ENCODE assay signal across 1 cellular context in genomic region chr10:100508691-100509150, GRCh38.
A peak's percentile ranks its signal among the peaks of the same experiment; 100 is the strongest.
TF ChIP-seq lines count a peak whose summit lies in the region.

No MANE protein-coding gene starts in this region.

TF ChIP-seq in HepG2, 621 proteins besides CTCF, POLR2A, EP300 and RAD21:
- TF ChIP-seq ZNF431 (CRISPR knock-in tag; IDR thresholded peaks at IDR 0.05; ENCODE audit: borderline replicate concordance, low read depth) (no peak), NONO (IDR thresholded peaks at IDR 0.05) (no peak), NONO (CRISPR knock-in tag; conservative IDR thresholded peaks at IDR 0.05) (no peak), SMC3 (IDR thresholded peaks at IDR 0.05; ENCODE audit: low read length) (peak; percentile 63; the same call in 1 of the 2 replicates), ZNF782 (CRISPR knock-in tag; IDR thresholded peaks at IDR 0.05; ENCODE audit: borderline replicate concordance) (no peak), NFYB (CRISPR knock-in tag; IDR thresholded peaks at IDR 0.05) (0 out of 2 replicates have a peak, but pooled peaks have one; percentile 40), KDM1A (CRISPR knock-in tag; IDR thresholded peaks at IDR 0.05) (no peak), MYPOP (CRISPR knock-in tag; IDR thresholded peaks at IDR 0.05) (no peak), SRY (CRISPR knock-in tag; IDR thresholded peaks at IDR 0.05) (no peak), ZNF781 (CRISPR knock-in tag; IDR thresholded peaks at IDR 0.05; ENCODE audit: borderline replicate concordance, not compliant biosample characterization) (no peak), MAZ (IDR thresholded peaks at IDR 0.05; ENCODE audit: borderline replicate concordance, low read depth, low read length) (no peak), MAZ (CRISPR knock-in tag; IDR thresholded peaks at IDR 0.05; ENCODE audit: low read depth) (no peak), STAG1 (CRISPR knock-in tag; IDR thresholded peaks at IDR 0.05) (peak; percentile 84), NR3C1 (CRISPR knock-in tag; IDR thresholded peaks at IDR 0.05) (no peak), NPAS2 (CRISPR knock-in tag; IDR thresholded peaks at IDR 0.05; ENCODE audit: borderline replicate concordance) (no peak), NFYC (CRISPR knock-in tag; IDR thresholded peaks at IDR 0.05) (peak; percentile 38; the same call in 1 of the 2 replicates), ZNF296 (CRISPR knock-in tag; conservative IDR thresholded peaks at IDR 0.05) (no peak), FOXC1 (CRISPR knock-in tag; IDR thresholded peaks at IDR 0.05; ENCODE audit: borderline replicate concordance) (no peak), SP2 (CRISPR knock-in tag; IDR thresholded peaks at IDR 0.05) (no peak), ATF7-NPFF (CRISPR knock-in tag; IDR thresholded peaks at IDR 0.05; ENCODE audit: low read depth) (no peak)
- TF ChIP-seq, protein P1, sequence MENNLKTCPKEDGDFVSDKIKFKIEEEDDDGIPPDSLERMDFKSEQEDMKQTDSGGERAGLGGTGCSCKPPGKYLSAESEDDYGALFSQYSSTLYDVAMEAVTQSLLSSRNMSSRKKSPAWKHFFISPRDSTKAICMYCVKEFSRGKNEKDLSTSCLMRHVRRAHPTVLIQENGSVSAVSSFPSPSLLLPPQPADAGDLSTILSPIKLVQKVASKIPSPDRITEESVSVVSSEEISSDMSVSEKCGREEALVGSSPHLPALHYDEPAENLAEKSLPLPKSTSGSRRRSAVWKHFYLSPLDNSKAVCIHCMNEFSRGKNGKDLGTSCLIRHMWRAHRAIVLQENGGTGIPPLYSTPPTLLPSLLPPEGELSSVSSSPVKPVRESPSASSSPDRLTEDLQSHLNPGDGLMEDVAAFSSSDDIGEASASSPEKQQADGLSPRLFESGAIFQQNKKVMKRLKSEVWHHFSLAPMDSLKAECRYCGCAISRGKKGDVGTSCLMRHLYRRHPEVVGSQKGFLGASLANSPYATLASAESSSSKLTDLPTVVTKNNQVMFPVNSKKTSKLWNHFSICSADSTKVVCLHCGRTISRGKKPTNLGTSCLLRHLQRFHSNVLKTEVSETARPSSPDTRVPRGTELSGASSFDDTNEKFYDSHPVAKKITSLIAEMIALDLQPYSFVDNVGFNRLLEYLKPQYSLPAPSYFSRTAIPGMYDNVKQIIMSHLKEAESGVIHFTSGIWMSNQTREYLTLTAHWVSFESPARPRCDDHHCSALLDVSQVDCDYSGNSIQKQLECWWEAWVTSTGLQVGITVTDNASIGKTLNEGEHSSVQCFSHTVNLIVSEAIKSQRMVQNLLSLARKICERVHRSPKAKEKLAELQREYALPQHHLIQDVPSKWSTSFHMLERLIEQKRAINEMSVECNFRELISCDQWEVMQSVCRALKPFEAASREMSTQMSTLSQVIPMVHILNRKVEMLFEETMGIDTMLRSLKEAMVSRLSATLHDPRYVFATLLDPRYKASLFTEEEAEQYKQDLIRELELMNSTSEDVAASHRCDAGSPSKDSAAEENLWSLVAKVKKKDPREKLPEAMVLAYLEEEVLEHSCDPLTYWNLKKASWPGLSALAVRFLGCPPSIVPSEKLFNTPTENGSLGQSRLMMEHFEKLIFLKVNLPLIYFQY (CRISPR knock-in tag; IDR thresholded peaks at IDR 0.05; ENCODE audit: borderline replicate concordance): no peak
